In genomic region chr11:2099523-2100316, GRCh38 we compare ENCODE assay signal across 1 cellular context.
TF ChIP-seq lines count a peak whose summit lies in the region.

No MANE protein-coding gene starts in this region.

TF ChIP-seq in HepG2, 621 proteins besides CTCF, POLR2A, EP300 and RAD21 (continued from another document):
- TF ChIP-seq ZXDC (CRISPR knock-in tag; IDR thresholded peaks at IDR 0.05) (no peak), ZNF331 (CRISPR knock-in tag; IDR thresholded peaks at IDR 0.05) (no peak), ZNF687 (CRISPR knock-in tag; IDR thresholded peaks at IDR 0.05) (0 out of 2 replicates have a peak, but pooled peaks have one; percentile 23), TRIM22 (IDR thresholded peaks at IDR 0.05) (no peak), KDM1A (CRISPR knock-in tag; IDR thresholded peaks at IDR 0.05) (no peak), ZBTB33 (CRISPR knock-in tag; IDR thresholded peaks at IDR 0.05) (peak; percentile 98), ZNF839 (CRISPR knock-in tag; IDR thresholded peaks at IDR 0.05; ENCODE audit: borderline replicate concordance) (no peak), CHD4 (IDR thresholded peaks at IDR 0.05; ENCODE audit: borderline replicate concordance, low read length) (no peak), SNRNP70 (IDR thresholded peaks at IDR 0.05; ENCODE audit: low read depth, low read length) (no peak), CENPX (CRISPR knock-in tag; IDR thresholded peaks at IDR 0.05) (no peak), ATF6 (CRISPR knock-in tag; conservative IDR thresholded peaks at IDR 0.05) (no peak), ZNF678 (CRISPR knock-in tag; IDR thresholded peaks at IDR 0.05) (no peak), MAX (IDR thresholded peaks at IDR 0.05) (no peak), MIER3 (CRISPR knock-in tag; IDR thresholded peaks at IDR 0.05; ENCODE audit: borderline replicate concordance) (no peak), SRSF1 (optimal IDR thresholded peaks at IDR 0.05; ENCODE audit: low read depth, low read length) (no peak), ZNF614 (CRISPR knock-in tag; IDR thresholded peaks at IDR 0.05; ENCODE audit: borderline replicate concordance) (no peak), THRA (CRISPR knock-in tag; IDR thresholded peaks at IDR 0.05; ENCODE audit: borderline replicate concordance) (no peak), PITX1 (CRISPR knock-in tag; IDR thresholded peaks at IDR 0.05) (no peak), ZNF432 (CRISPR knock-in tag; IDR thresholded peaks at IDR 0.05; ENCODE audit: borderline replicate concordance) (no peak), HNRNPL (IDR thresholded peaks at IDR 0.05; ENCODE audit: low read depth, low read length) (peak; percentile 77; the same call in 1 of the 2 replicates), KLF12 (CRISPR knock-in tag; IDR thresholded peaks at IDR 0.05; ENCODE audit: borderline replicate concordance) (no peak), ZNF292 (CRISPR knock-in tag; IDR thresholded peaks at IDR 0.05; ENCODE audit: borderline replicate concordance, low read depth) (no peak), NONO (IDR thresholded peaks at IDR 0.05) (no peak), NONO (CRISPR knock-in tag; conservative IDR thresholded peaks at IDR 0.05) (no peak), RELA (CRISPR knock-in tag; IDR thresholded peaks at IDR 0.05) (no peak), PHF21A (CRISPR knock-in tag; IDR thresholded peaks at IDR 0.05) (no peak)
